In the genomic region with DNA sequence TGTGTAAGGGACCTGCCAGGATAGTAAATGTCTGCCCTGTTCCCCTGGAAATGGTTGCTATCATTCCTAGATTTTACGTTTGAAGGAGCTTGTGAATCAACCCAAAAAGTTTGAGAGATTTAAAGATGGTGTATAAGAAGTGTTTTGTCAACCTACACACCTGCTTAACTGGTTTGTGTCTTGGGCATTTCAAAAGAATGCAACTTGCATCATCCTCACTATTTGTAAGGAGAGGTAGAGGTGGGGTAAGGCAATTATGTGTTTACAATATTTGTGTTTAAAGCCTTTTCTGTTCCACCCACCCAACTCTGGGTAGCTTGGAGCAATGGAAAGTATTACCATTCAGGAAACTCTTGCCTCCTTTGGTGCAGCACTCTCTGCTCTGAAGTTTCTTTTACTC, we compare ENCODE assay signal across 26 cellular contexts.
DNase-seq lines count a peak whose midpoint lies in the region; FAIRE-seq and TF ChIP-seq lines count a peak whose summit lies in the region.
"Had no signal": no experiment of that assay in that cellular context is flagged by ENCODE, and none has a peak within 500 bp of the region (broad histone marks: within the 10 kb centered on the region; RNA-seq: fewer than 3 reads in every experiment).

No MANE protein-coding gene starts in this region.

- H3K36me3 ChIP-seq in bronchial epithelial cell (ENCODE audit: control insufficient read depth, insufficient read depth, low read length) (no peaks in the 10 kb centered on the region), esophagus muscularis mucosa (no peaks in the 10 kb centered on the region), trophoblast cell (ENCODE audit: control insufficient read depth in 1 of 2, insufficient read depth in 2 of 2, low read length in 2 of 2) (no peaks in the 10 kb centered on the region)
- H3K36me3 ChIP-seq: BLaER1 treated with 17β-estradiol and CSF1 and Interleukin-3, amounts not matched to agents 10 nM and 100 nM had no signal

- H3K27me3 ChIP-seq in bronchial epithelial cell (ENCODE audit: control insufficient read depth, insufficient read depth, low read length) = no peaks in the 10 kb centered on the region
- H3K27me3 ChIP-seq in esophagus muscularis mucosa = no peaks in the 10 kb centered on the region
- no peaks in the 10 kb centered on the region for H3K27me3 ChIP-seq in trophoblast cell (ENCODE audit: insufficient read depth, low read length)
- H3K27me3 ChIP-seq: BLaER1 treated with 17β-estradiol and CSF1 and Interleukin-3, amounts not matched to agents 10 nM and 100 nM had no signal

- no peak overlapping the region for H2BK5ac ChIP-seq in trophoblast cell (ENCODE audit: low read depth, low read length, poor library complexity)

- H2AFZ ChIP-seq in trophoblast cell (ENCODE audit: insufficient read depth, low read length, poor library complexity) = peak overlapping the region; percentile 17

- no peaks in the 10 kb centered on the region for H3K79me2 ChIP-seq in trophoblast cell (ENCODE audit: control insufficient read depth, insufficient read depth, low read length, poor library complexity)

- H3K23ac ChIP-seq in trophoblast cell (ENCODE audit: low read length) = no peak overlapping the region

- no peak overlapping the region for H3K4me3 ChIP-seq in bronchial epithelial cell (ENCODE audit: low read depth, low read length)
- no peak overlapping the region for H3K4me3 ChIP-seq in epithelial cell of esophagus (ENCODE audit: low read length)
- no peak overlapping the region for H3K4me3 ChIP-seq in esophagus muscularis mucosa
- H3K4me3 ChIP-seq in trophoblast cell (ENCODE audit: low read depth, low read length) = no peak overlapping the region
- H3K4me3 ChIP-seq: A549; BLaER1 treated with 17β-estradiol and CSF1 and Interleukin-3, amounts not matched to agents 10 nM and 100 nM; GM12878 had no signal

- no peak overlapping the region for H3K4ac ChIP-seq in trophoblast cell (ENCODE audit: low read depth, low read length)

- H3K4me1 ChIP-seq in esophagus muscularis mucosa (peaks cover 0 to 37% (median 26%) of the 10 kb centered on the region in 4 donors), trophoblast cell (ENCODE audit: control insufficient read depth in 1 of 2, insufficient read depth in 2 of 2, low read length in 2 of 2) (peaks cover 3 to 6% of the 10 kb centered on the region in 2 experiments)
- H3K4me1 ChIP-seq: A549; BLaER1 treated with 17β-estradiol and CSF1 and Interleukin-3, amounts not matched to agents 10 nM and 100 nM had no signal

- H3K9me3 ChIP-seq in esophagus muscularis mucosa = no peaks in the 10 kb centered on the region
- H3K9me3 ChIP-seq in trophoblast cell (ENCODE audit: insufficient read depth, low read depth, low read length) = no peaks in the 10 kb centered on the region
- H3K9me3 ChIP-seq: A549; BLaER1 treated with 17β-estradiol and CSF1 and Interleukin-3, amounts not matched to agents 10 nM and 100 nM had no signal

- no peak overlapping the region for H3K14ac ChIP-seq in trophoblast cell (ENCODE audit: low read length)

- H2AK5ac ChIP-seq in trophoblast cell (ENCODE audit: low read length) = no peak overlapping the region

- peak overlapping the region; percentile 22 to 48 (median 29) for H3K27ac ChIP-seq in esophagus muscularis mucosa (replicated peaks in 1 of 4)
- H3K27ac ChIP-seq in trophoblast cell (ENCODE audit: low read depth, low read length) = peak overlapping the region; percentile 21
- H3K27ac ChIP-seq: 22Rv1; A549; BLaER1 treated with 17β-estradiol and CSF1 and Interleukin-3, amounts not matched to agents 10 nM and 100 nM; C4-2B had no signal

- peaks cover 3% of the 10 kb centered on the region for H3K79me1 ChIP-seq in trophoblast cell (ENCODE audit: low read length)

- H4K8ac ChIP-seq in trophoblast cell (ENCODE audit: low read depth, low read length) = no peak overlapping the region

- no peak overlapping the region for H3K9ac ChIP-seq in trophoblast cell (ENCODE audit: low read length)
- H3K9ac ChIP-seq: BLaER1 treated with 17β-estradiol and CSF1 and Interleukin-3, amounts not matched to agents 10 nM and 100 nM had no signal

- H4K91ac ChIP-seq in trophoblast cell (ENCODE audit: low read depth, low read length) = peak overlapping the region; percentile 13

- TF ChIP-seq CTCF in bronchial epithelial cell (IDR thresholded peaks at IDR 0.05; ENCODE audit: insufficient read depth, low read length, severe bottlenecking) (no peak), epithelial cell of esophagus (IDR thresholded peaks at IDR 0.05; ENCODE audit: insufficient read depth, low read depth, low read length, missing control alignments) (no peak), esophagus muscularis mucosa (IDR thresholded peaks at IDR 0.05) (no peak)

- peak; percentile 32 for FAIRE-seq in bronchial epithelial cell (lab: Jason Lieb, UNC)
- FAIRE-seq: A549, GM12878, GM12892, GM18507 had no signal

- H2BK12ac ChIP-seq in trophoblast cell (ENCODE audit: low read length) = peak overlapping the region; percentile 27

- no peak for TF ChIP-seq EP300 in esophagus muscularis mucosa (IDR thresholded peaks at IDR 0.05)

- no peak overlapping the region for H3K18ac ChIP-seq in trophoblast cell (ENCODE audit: low read length)

- no peak for TF ChIP-seq POLR2A in esophagus muscularis mucosa (IDR thresholded peaks at IDR 0.05; ENCODE audit: low read depth)

- 30% methylated on average over 1 of the region's 1 CpG for WGBS in esophagus muscularis mucosa
- no CpG with 5 or more reads among the region's 1 CpG for WGBS in trophoblast cell (ENCODE audit: extremely low coverage, insufficient coverage, insufficient read length)

- intact Hi-C loops in esophagus muscularis mucosa (cut with DNase I) = no loop called here

- no peak overlapping the region for H4K12ac ChIP-seq in trophoblast cell (ENCODE audit: low read depth, low read length)

- peak; percentile 18 for DNase-seq in bronchial epithelial cell (ENCODE audit: low read depth)
- DNase-seq in epithelial cell of esophagus (ENCODE audit: low read depth) = peak; percentile 39
- DNase-seq in esophagus muscularis mucosa (ENCODE audit: extremely low spot score) = no peak
- peak; percentile 2 to 75 for DNase-seq in trophoblast cell
- DNase-seq in amniotic stem cell (lab: John Stamatoyannopoulos, UW) = no peak
- DNase-seq in activated CD4-positive, alpha-beta T cell treated with anti-CD3 and anti-CD28 coated beads for 1 hour = no peak
- no peak for DNase-seq in CD1c-positive myeloid dendritic cell (ENCODE audit: extremely low spot score)
- DNase-seq: AML-193; CD4-positive, alpha-beta memory T cell; CD4-positive, CD25-positive, alpha-beta regulatory T cell; CD8-positive, alpha-beta memory T cell; COR-L47; DMS 273 treated with DMSO at 0.1 percent for 48 hours; DMS153; DMS53; DMS79; DND-41; EL; GDM1 had no signal

- no peak overlapping the region for H2BK120ac ChIP-seq in trophoblast cell (ENCODE audit: insufficient read depth, low read length, poor library complexity)

- no peak overlapping the region for H3K4me2 ChIP-seq in trophoblast cell (ENCODE audit: low read length)
- H3K4me2 ChIP-seq: A549; BLaER1 treated with 17β-estradiol and CSF1 and Interleukin-3, amounts not matched to agents 10 nM and 100 nM had no signal

Comparison
In these comparisons a context has a peak if more than half of its experiments do, and no peak if none do; other contexts are left out.
1. DNase-seq: peak in bronchial epithelial cell (single experiment), epithelial cell of esophagus (single experiment) and trophoblast cell (2 of 2); none in esophagus muscularis mucosa (single experiment), amniotic stem cell (single experiment), activated CD4-positive, alpha-beta T cell treated with anti-CD3 and anti-CD28 coated beads for 1 hour (single experiment) and CD1c-positive myeloid dendritic cell (single experiment).